In the genomic region with DNA sequence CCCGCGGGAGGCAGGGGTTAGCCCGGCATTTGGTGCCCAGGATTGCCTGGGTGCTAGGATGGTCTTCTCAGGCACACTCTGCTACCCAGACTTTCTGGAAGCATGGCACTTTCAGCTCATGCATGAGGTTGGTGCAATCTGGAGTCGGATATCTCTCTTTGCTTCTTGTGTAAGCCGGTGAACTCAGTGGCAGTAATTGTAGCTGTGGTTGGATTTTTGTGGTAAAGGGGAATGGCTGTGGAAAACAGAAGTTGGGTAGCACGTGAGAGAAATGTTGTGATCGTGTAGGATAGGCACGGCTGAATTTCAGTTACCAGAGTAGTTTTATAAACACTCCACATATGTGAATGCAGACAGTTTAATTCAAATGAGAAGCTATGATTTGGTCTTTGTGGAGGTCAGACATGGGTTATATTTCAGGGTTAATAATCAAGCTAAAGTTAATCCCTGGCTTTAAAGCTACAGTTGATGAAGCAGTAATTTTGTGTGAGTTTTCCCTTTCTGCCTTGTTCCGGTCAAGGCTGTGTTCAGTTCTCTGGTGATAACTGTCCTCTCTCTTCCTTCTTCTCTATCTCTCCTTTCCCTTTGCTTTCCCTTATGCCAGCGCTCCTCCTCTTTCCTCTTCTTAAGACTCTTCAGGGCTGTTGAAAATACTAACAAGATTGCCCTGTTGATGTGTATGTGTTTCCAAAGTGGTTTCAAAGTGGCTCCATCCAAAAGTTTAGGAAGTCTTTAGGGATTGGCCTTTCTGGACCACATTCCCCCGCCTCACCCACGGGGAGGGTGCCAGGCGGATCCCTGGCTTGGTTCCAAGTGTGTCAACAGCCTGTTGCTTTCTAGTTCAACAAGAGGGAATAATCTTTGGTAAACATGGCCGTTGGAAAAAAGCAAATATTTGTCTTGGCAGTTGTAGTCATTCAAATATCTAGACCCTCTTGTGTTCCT, we compare ENCODE assay signal across 8 cellular contexts.
DNase-seq lines count a peak whose midpoint lies in the region; ATAC-seq and TF ChIP-seq lines count a peak whose summit lies in the region.

No MANE protein-coding gene starts in this region.

- WGBS in body of pancreas, 2 donors, result 55% methylated on average over 14 of the region's 14 CpGs

- CTCF ChIA-PET in activated CD4-positive, alpha-beta T cell treated with anti-CD3 and anti-CD28 coated beads, Interleukin-2, amount 10 ng/mL, durations not matched to agents 7 days and 5 days (lab: Charles Lee), result interaction anchor here (1.7 kb wide), 1 partner anchor 11 kb away, joined by 6 read pairs; no protein-coding TSS in a partner anchor

- no peak for TF ChIP-seq POLR2A in body of pancreas (IDR thresholded peaks at IDR 0.05)

- H3K9me3 Mint-ChIP-seq in activated CD4-positive, alpha-beta T cell treated with anti-CD3 and anti-CD28 coated beads, Interleukin-2, amount 10 ng/mL, durations not matched to agents 7 days and 5 days, result no peaks in the 10 kb centered on the region

- H3K4me3 ChIP-seq in body of pancreas (no peak overlapping the region), muscle layer of duodenum (ENCODE audit: low read depth in 1 of 2, low read length in 2 of 2) (peak overlapping the region in 1 of 2 donors; percentile 14)

- intact Hi-C loops in body of pancreas (cut with DNase I), result no loop called here

- in situ Hi-C loops in Caki2 (cut with HindIII; ENCODE audit: low pct_unique_long_range_greater_than_20kb, low sequenced_read_pairs), result no loop called here

- no peaks in the 10 kb centered on the region for H3K4me1 Mint-ChIP-seq in activated CD4-positive, alpha-beta T cell treated with anti-CD3 and anti-CD28 coated beads, Interleukin-2, amount 10 ng/mL, durations not matched to agents 7 days and 5 days

- H3K36me3 ChIP-seq in body of pancreas (replicated peaks in 1 of 2; ENCODE audit: insufficient read depth in 1 of 2, low read depth in 2 of 2) (no peaks in the 10 kb centered on the region), muscle layer of duodenum (ENCODE audit: control insufficient read depth in 1 of 2, insufficient read depth in 2 of 2, low read length in 2 of 2) (no peaks in the 10 kb centered on the region)

- H3K27me3 Mint-ChIP-seq in activated CD4-positive, alpha-beta T cell treated with anti-CD3 and anti-CD28 coated beads, Interleukin-2, amount 10 ng/mL, durations not matched to agents 7 days and 5 days, result peaks cover 2% of the 10 kb centered on the region

- no peak overlapping the region for H3K27ac ChIP-seq in body of pancreas
- H3K27ac ChIP-seq in muscle layer of duodenum (ENCODE audit: low read length), result peak overlapping the region; percentile 3

- H3K27me3 ChIP-seq in body of pancreas (no peaks in the 10 kb centered on the region), muscle layer of duodenum (ENCODE audit: low read depth, low read length) (no peaks in the 10 kb centered on the region)

- no peak overlapping the region for H3K4me3 Mint-ChIP-seq in activated CD4-positive, alpha-beta T cell treated with anti-CD3 and anti-CD28 coated beads, Interleukin-2, amount 10 ng/mL, durations not matched to agents 7 days and 5 days

- peaks cover 14% of the 10 kb centered on the region for H3K4me1 ChIP-seq in body of pancreas
- H3K4me1 ChIP-seq in muscle layer of duodenum (ENCODE audit: control insufficient read depth in 1 of 2, insufficient read depth in 2 of 2, low read length in 2 of 2), result peaks cover 0 to under 1% of the 10 kb centered on the region in 2 donors

- no peaks in the 10 kb centered on the region for H3K36me3 Mint-ChIP-seq in activated CD4-positive, alpha-beta T cell treated with anti-CD3 and anti-CD28 coated beads, Interleukin-2, amount 10 ng/mL, durations not matched to agents 7 days and 5 days (ENCODE audit: low read depth)

- no peak for TF ChIP-seq CTCF in body of pancreas (IDR thresholded peaks at IDR 0.05)

- no peak overlapping the region for H3K27ac Mint-ChIP-seq in activated CD4-positive, alpha-beta T cell treated with anti-CD3 and anti-CD28 coated beads, Interleukin-2, amount 10 ng/mL, durations not matched to agents 7 days and 5 days

- ATAC-seq in body of pancreas (peak; percentile 64), GM18519 (IDR thresholded peaks at IDR 0.05; ENCODE audit: low FRiP score, unreplicated experiment) (no peak), GM19467 (IDR thresholded peaks at IDR 0.05; ENCODE audit: unreplicated experiment) (no peak), GM19452 (IDR thresholded peaks at IDR 0.05; ENCODE audit: unreplicated experiment) (no peak)

- H3K9me3 ChIP-seq in body of pancreas (no peaks in the 10 kb centered on the region), muscle layer of duodenum (ENCODE audit: control insufficient read depth in 1 of 2, low read length in 2 of 2) (no peaks in the 10 kb centered on the region)

- peak; percentile 96 for DNase-seq in Caki2 (ENCODE audit: low read depth)
- DNase-seq in NCI-H187 treated with DMSO at 0.1 percent for 48 hours (lab: John Stamatoyannopoulos, UW), result peak; percentile 34
- peak; percentile 74 to 84 (median 79) for DNase-seq in body of pancreas
- DNase-seq in activated CD4-positive, alpha-beta T cell treated with anti-CD3 and anti-CD28 coated beads, Interleukin-2, amount 10 ng/mL, durations not matched to agents 7 days and 5 days, result no peak

- POLR2A ChIA-PET in activated CD4-positive, alpha-beta T cell treated with anti-CD3 and anti-CD28 coated beads, Interleukin-2, amount 10 ng/mL, durations not matched to agents 7 days and 5 days (lab: Charles Lee), result no interaction called here
